20 cellular contexts compared by ENCODE assay signal in the genomic region with DNA sequence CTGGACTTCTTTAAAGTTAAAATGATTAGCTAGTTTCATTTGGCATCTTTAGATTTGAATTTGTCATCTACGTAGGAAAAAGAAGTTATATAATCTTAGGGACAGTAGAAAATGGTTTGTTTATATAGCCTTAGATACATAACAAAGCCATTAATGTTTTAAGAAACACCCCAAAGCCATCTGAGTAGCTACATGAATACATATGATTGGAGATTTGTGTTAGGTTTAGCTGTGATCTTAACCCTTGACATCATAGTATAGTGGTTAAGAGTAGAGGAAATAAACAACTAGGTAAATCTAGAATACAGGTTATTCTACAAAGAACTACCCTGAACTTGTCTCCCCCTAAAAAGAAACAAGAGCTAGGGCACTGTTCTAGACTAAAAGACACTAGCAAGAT.
"Had no signal": no experiment of that assay in that cellular context is flagged by ENCODE, and none has a peak within 500 bp of the region (broad histone marks: within the 10 kb centered on the region; RNA-seq: fewer than 3 reads in every experiment).

No MANE protein-coding gene starts in this region.

- H3K4me3 ChIP-seq: adrenal gland, MG63 had no signal

- H3K4me3 Mint-ChIP-seq: activated CD4-positive, alpha-beta T cell treated with anti-CD3 and anti-CD28 coated beads for 36 hours; activated CD8-positive, alpha-beta T cell treated with anti-CD3 and anti-CD28 coated beads for 36 hours; activated naive CD8-positive, alpha-beta T cell treated with anti-CD3 and anti-CD28 coated beads, Interleukin-2, amount 10 ng/mL, durations not matched to agents 7 days and 5 days; activated T-cell treated with anti-CD3 and anti-CD28 coated beads, Interleukin-2, amount 50 U/mL, for 72 hours; T-helper 1 cell treated with Interleukin-12 subunit alpha and Interleukin-12 subunit beta and Interleukin-4 antibody, amounts not matched to agents 30 μg/mL and 1 μg/mL, for 36 hours had no signal

- H3K27me3 ChIP-seq: adrenal gland, MG63 had no signal

- H3K27me3 Mint-ChIP-seq: activated CD4-positive, alpha-beta T cell treated with anti-CD3 and anti-CD28 coated beads for 36 hours; activated CD8-positive, alpha-beta T cell treated with anti-CD3 and anti-CD28 coated beads for 36 hours; activated naive CD8-positive, alpha-beta T cell treated with anti-CD3 and anti-CD28 coated beads, Interleukin-2, amount 10 ng/mL, durations not matched to agents 7 days and 5 days had no signal

- H3K9me3 Mint-ChIP-seq: T-helper 1 cell treated with Interleukin-12 subunit alpha and Interleukin-12 subunit beta and Interleukin-4 antibody, amounts not matched to agents 30 μg/mL and 1 μg/mL, for 36 hours had no signal

- H3K9me3 ChIP-seq: adrenal gland, MG63 had no signal

- DNase-seq: activated CD4-positive, alpha-beta T cell treated with anti-CD3 and anti-CD28 coated beads for 36 hours; activated CD4-positive, CD25-positive, alpha-beta regulatory T cell; activated CD8-positive, alpha-beta memory T cell treated with anti-CD3 and anti-CD28 coated beads, Interleukin-2, amount 50 U/mL, for 4 hours; activated CD8-positive, alpha-beta T cell treated with anti-CD3 and anti-CD28 coated beads for 36 hours; activated naive CD4-positive, alpha-beta T cell treated with anti-CD3 and anti-CD28 coated beads, Interleukin-2, amount 50 U/mL, for 16 hours; activated naive CD8-positive, alpha-beta T cell treated with anti-CD3 and anti-CD28 coated beads, Interleukin-2, amount 10 ng/mL, durations not matched to agents 7 days and 5 days; activated T-cell treated with anti-CD3 and anti-CD28 coated beads, Interleukin-2, amount 50 U/mL, for 72 hours; adrenal gland; anterior cingulate cortex; MG63; NCI-H1105; NCI-H1436; NCI-H187; NCI-H2081 treated with DMSO at 0.1 percent for 48 hours; NCI-H446; NCI-H524; PC-3; SHP77; T-helper 9 cell had no signal

- ATAC-seq: activated CD4-positive, alpha-beta T cell treated with anti-CD3 and anti-CD28 coated beads for 36 hours; activated CD8-positive, alpha-beta T cell treated with anti-CD3 and anti-CD28 coated beads for 36 hours; activated T-cell treated with anti-CD3 and anti-CD28 coated beads, Interleukin-2, amount 50 U/mL, for 72 hours; PC-3 had no signal

- H3K27ac Mint-ChIP-seq: activated CD4-positive, alpha-beta T cell treated with anti-CD3 and anti-CD28 coated beads for 36 hours; activated CD8-positive, alpha-beta T cell treated with anti-CD3 and anti-CD28 coated beads for 36 hours; activated naive CD8-positive, alpha-beta T cell treated with anti-CD3 and anti-CD28 coated beads, Interleukin-2, amount 10 ng/mL, durations not matched to agents 7 days and 5 days; activated T-cell treated with anti-CD3 and anti-CD28 coated beads, Interleukin-2, amount 50 U/mL, for 72 hours; T-helper 1 cell treated with Interleukin-12 subunit alpha and Interleukin-12 subunit beta and Interleukin-4 antibody, amounts not matched to agents 30 μg/mL and 1 μg/mL, for 36 hours had no signal

- H3K27ac ChIP-seq: adrenal gland had no signal
